Comparison of ENCODE assay signal across 10 cellular contexts in genomic region chr20:31706607-31707257, GRCh38.
DNase-seq lines count a peak whose midpoint lies in the region; ATAC-seq and TF ChIP-seq lines count a peak whose summit lies in the region.
"Had no signal": no experiment of that assay in that cellular context is flagged by ENCODE, and none has a peak within 500 bp of the region (broad histone marks: within the 10 kb centered on the region; RNA-seq: fewer than 3 reads in every experiment).

No MANE protein-coding gene starts in this region.

- H3K27ac ChIP-seq in ACC112 (ENCODE audit: low read depth, low read length) (peak overlapping the region; percentile 52), MM.1S (ENCODE audit: low read length) (peak overlapping the region; percentile 99)

- peaks cover 39% of the 10 kb centered on the region for H3K36me3 ChIP-seq in ACC112 (ENCODE audit: insufficient read depth, low read length)
- peaks cover 16% of the 10 kb centered on the region for H3K36me3 ChIP-seq in MM.1S (replicated peaks; ENCODE audit: insufficient read depth, low read length)

- peaks cover 90% of the 10 kb centered on the region for H3K79me2 ChIP-seq in ACC112 (ENCODE audit: control insufficient read depth, insufficient read depth, low read length, unreplicated experiment)
- H3K79me2 ChIP-seq in MM.1S (ENCODE audit: low read length), result peaks cover 82% of the 10 kb centered on the region

- H2AFZ ChIP-seq in ACC112 (ENCODE audit: low read length, unreplicated experiment), result no peak overlapping the region
- no peak overlapping the region for H2AFZ ChIP-seq in MM.1S (ENCODE audit: low read length)

- H3F3A ChIP-seq in MM.1S (ENCODE audit: insufficient read depth, low read length), result peaks cover 75% of the 10 kb centered on the region

- peaks cover 17% of the 10 kb centered on the region for H3K36me3 Mint-ChIP-seq in memory B cell

- H3K27me3 Mint-ChIP-seq in memory B cell, result no peaks in the 10 kb centered on the region
- H3K27me3 Mint-ChIP-seq: central memory CD8-positive, alpha-beta T cell had no signal

- peak overlapping the region; percentile 93 for H3K4me2 ChIP-seq in MM.1S (ENCODE audit: low read depth, low read length)

- peaks cover 23% of the 10 kb centered on the region for H3K4me1 Mint-ChIP-seq in memory B cell

- H3K4me1 ChIP-seq in ACC112 (ENCODE audit: control insufficient read depth, insufficient read depth, low read length, unreplicated experiment) (peaks cover 66% of the 10 kb centered on the region), MM.1S (ENCODE audit: low read length) (peaks cover 79% of the 10 kb centered on the region)

- H4K20me1 ChIP-seq in MM.1S (ENCODE audit: insufficient read depth, low read length), result no peaks in the 10 kb centered on the region

- H3K27me3 ChIP-seq in ACC112 (ENCODE audit: insufficient read depth, low read length), result no peaks in the 10 kb centered on the region
- no peaks in the 10 kb centered on the region for H3K27me3 ChIP-seq in MM.1S (replicated peaks; ENCODE audit: insufficient read depth, low read length)

- no peaks in the 10 kb centered on the region for H3K9me3 Mint-ChIP-seq in memory B cell
- H3K9me3 Mint-ChIP-seq: central memory CD8-positive, alpha-beta T cell had no signal

- H3K9me2 ChIP-seq in MM.1S (replicated peaks; ENCODE audit: insufficient read depth, low read length), result no peaks in the 10 kb centered on the region

- H3K9ac ChIP-seq in MM.1S (ENCODE audit: low read length), result peak overlapping the region; percentile 64

- no peaks in the 10 kb centered on the region for H3K9me3 ChIP-seq in MM.1S (replicated peaks; ENCODE audit: insufficient read depth, low read length)

- H3K4me3 Mint-ChIP-seq in memory B cell, result no peak overlapping the region
- H3K4me3 Mint-ChIP-seq: central memory CD8-positive, alpha-beta T cell had no signal

- no peak for TF ChIP-seq CTCF in MM.1S (IDR thresholded peaks at IDR 0.05; ENCODE audit: low read length)

- H3K27ac Mint-ChIP-seq in memory B cell, result peak overlapping the region; percentile 83

- DNase-seq in MM.1S (no peak), amniotic epithelial cell (ENCODE audit: low read depth) (peak; percentile 86), memory B cell (ENCODE audit: low spot score in 2 of 2) (no peak), DMS 273 treated with DMSO at 0.1 percent for 48 hours (lab: John Stamatoyannopoulos, UW) (no peak), superior temporal gyrus (ENCODE audit: extremely low spot score) (no peak)
- no peak for DNase-seq in activated CD4-positive, alpha-beta T cell treated with anti-CD3 and anti-CD28 coated beads, Interleukin-2, amount 50 U/mL, for 4 hours
- DNase-seq: NCI-H69 had no signal

- H3K4me3 ChIP-seq in ACC112 (ENCODE audit: low read depth, low read length) (no peak overlapping the region), MM.1S (ENCODE audit: low read length) (no peak overlapping the region; the same call in 1 of the 2 replicates)

- ATAC-seq in memory B cell (ENCODE audit: low read depth) (no peak), HG02973 (IDR thresholded peaks at IDR 0.05; ENCODE audit: unreplicated experiment) (no peak)
